In genomic region chr6:73518982-73519850, GRCh38 we compare ENCODE assay signal across 8 cellular contexts. TPM values are rescaled to one million over a fixed set of nuclear protein-coding genes. Genes with fewer than 3 reads are reported as not detected.
DNase-seq lines count a peak whose midpoint lies in the region; ATAC-seq and TF ChIP-seq lines count a peak whose summit lies in the region.
"Not testable (repeated sequence)": the region's sequence is repeated elsewhere in the genome, so short reads cannot be mapped to it uniquely, and the experiment has no call there.

No MANE protein-coding gene starts in this region.

- DNase-seq in activated T-cell treated with anti-CD3 and anti-CD28 coated beads, Interleukin-2, amount 50 U/mL, for 24 hours; chondrocyte (ENCODE audit: low spot score); glutamatergic neuron: not testable (repeated sequence)

- H3K4me1 Mint-ChIP-seq in activated T-cell treated with anti-CD3 and anti-CD28 coated beads, Interleukin-2, amount 50 U/mL, for 24 hours (ENCODE audit: low read depth): peaks cover 45% of the 10 kb centered on the region
- H3K4me1 Mint-ChIP-seq in chondrocyte (ENCODE audit: low read depth) (peaks cover 58% of the 10 kb centered on the region), glutamatergic neuron (ENCODE audit: low read depth, unreplicated experiment) (peaks cover 18% of the 10 kb centered on the region)

- H3K79me2 ChIP-seq in ACC112 (ENCODE audit: control insufficient read depth, insufficient read depth, low read length, unreplicated experiment) (peaks cover 52% of the 10 kb centered on the region), OCI-LY3 (ENCODE audit: low read length) (peaks cover 55% of the 10 kb centered on the region)

- peak; percentile 52 for TF ChIP-seq POLR2A in GM18505 (IDR thresholded peaks at IDR 0.05; ENCODE audit: borderline replicate concordance, extremely low read depth, insufficient read depth, insufficient read length)

- not testable (repeated sequence) for TF ChIP-seq CTCF in OCI-LY3 (IDR thresholded peaks at IDR 0.05; ENCODE audit: low read depth, low read length); chondrocyte (IDR thresholded peaks at IDR 0.05); glutamatergic neuron (IDR thresholded peaks at IDR 0.05; ENCODE audit: partially characterized antibody, unreplicated experiment)

- peak overlapping the region; percentile 99 for H3K27ac Mint-ChIP-seq in activated T-cell treated with anti-CD3 and anti-CD28 coated beads, Interleukin-2, amount 50 U/mL, for 24 hours
- H3K27ac Mint-ChIP-seq in chondrocyte (ENCODE audit: unreplicated experiment) (peak overlapping the region; percentile 98), glutamatergic neuron (ENCODE audit: unreplicated experiment) (peak overlapping the region; percentile 100)

- not testable (repeated sequence) for H2AFZ ChIP-seq in ACC112 (ENCODE audit: low read length, unreplicated experiment); OCI-LY3 (ENCODE audit: low read depth, low read length)

- H3K36me3 ChIP-seq in ACC112 (ENCODE audit: insufficient read depth, low read length) (peaks cover 54% of the 10 kb centered on the region), OCI-LY3 (replicated peaks; ENCODE audit: low read depth, low read length) (peaks cover 60% of the 10 kb centered on the region), skeletal muscle satellite cell (ENCODE audit: insufficient read depth, low read length) (peaks cover 59% of the 10 kb centered on the region)

- peaks cover 92% of the 10 kb centered on the region for H3K36me3 Mint-ChIP-seq in activated T-cell treated with anti-CD3 and anti-CD28 coated beads, Interleukin-2, amount 50 U/mL, for 24 hours (ENCODE audit: low read depth)
- peaks cover 43% of the 10 kb centered on the region for H3K36me3 Mint-ChIP-seq in chondrocyte (ENCODE audit: low read depth)
- H3K36me3 Mint-ChIP-seq in glutamatergic neuron (ENCODE audit: unreplicated experiment): peaks cover 19% of the 10 kb centered on the region

- H3K9ac ChIP-seq in OCI-LY3 (ENCODE audit: low read length) (peak overlapping the region; percentile 100), skeletal muscle satellite cell (ENCODE audit: low read depth, low read length) (peak overlapping the region; percentile 99)

- H3K27me3 ChIP-seq in ACC112 (ENCODE audit: insufficient read depth, low read length); OCI-LY3 (ENCODE audit: low read depth, low read length); mononuclear cell (ENCODE audit: insufficient read depth, low read length); skeletal muscle satellite cell (ENCODE audit: control insufficient read depth, insufficient read depth, low read length): not testable (repeated sequence)

- H3K27me3 Mint-ChIP-seq in activated T-cell treated with anti-CD3 and anti-CD28 coated beads, Interleukin-2, amount 50 U/mL, for 24 hours; chondrocyte (ENCODE audit: low read depth): not testable (repeated sequence)
- H3K27me3 Mint-ChIP-seq in glutamatergic neuron (ENCODE audit: unreplicated experiment): peaks cover 26% of the 10 kb centered on the region

- H3K27ac ChIP-seq in ACC112 (ENCODE audit: low read depth, low read length) (peak overlapping the region; percentile 99), OCI-LY3 (ENCODE audit: low read length) (peak overlapping the region; percentile 95)

- H3K4me3 ChIP-seq in ACC112 (ENCODE audit: low read depth, low read length) (peak overlapping the region; percentile 99), OCI-LY3 (ENCODE audit: low read length) (peak overlapping the region; percentile 92), mononuclear cell (ENCODE audit: low read length) (peak overlapping the region; percentile 100), skeletal muscle satellite cell (ENCODE audit: low read length) (peak overlapping the region; percentile 92)

- not testable (repeated sequence) for H3K9me3 Mint-ChIP-seq in activated T-cell treated with anti-CD3 and anti-CD28 coated beads, Interleukin-2, amount 50 U/mL, for 24 hours; chondrocyte (ENCODE audit: low read depth)
- peaks cover 28% of the 10 kb centered on the region for H3K9me3 Mint-ChIP-seq in glutamatergic neuron (ENCODE audit: unreplicated experiment)

- H3K4me3 Mint-ChIP-seq in activated T-cell treated with anti-CD3 and anti-CD28 coated beads, Interleukin-2, amount 50 U/mL, for 24 hours: peak overlapping the region; percentile 95
- H3K4me3 Mint-ChIP-seq in chondrocyte (ENCODE audit: unreplicated experiment) (peak overlapping the region; percentile 93), glutamatergic neuron (ENCODE audit: unreplicated experiment) (peak overlapping the region; percentile 86)

- H3K4me2 ChIP-seq in OCI-LY3 (ENCODE audit: low read length) (peak overlapping the region; percentile 95), skeletal muscle satellite cell (ENCODE audit: low read length) (peak overlapping the region; percentile 88)

- peaks cover 52% of the 10 kb centered on the region for H4K20me1 ChIP-seq in OCI-LY3 (ENCODE audit: insufficient read depth, low read length)

- not testable (repeated sequence) for ATAC-seq in GM18505 (IDR thresholded peaks at IDR 0.05; ENCODE audit: unreplicated experiment)

- H3K4me1 ChIP-seq in ACC112 (ENCODE audit: control insufficient read depth, insufficient read depth, low read length, unreplicated experiment): peaks cover 30% of the 10 kb centered on the region
- peaks cover 63% of the 10 kb centered on the region for H3K4me1 ChIP-seq in OCI-LY3 (ENCODE audit: low read length)
- peaks cover 71% of the 10 kb centered on the region for H3K4me1 ChIP-seq in mononuclear cell (ENCODE audit: insufficient read depth, low read length)
- H3K4me1 ChIP-seq in skeletal muscle satellite cell (ENCODE audit: control insufficient read depth, insufficient read depth, low read length): peaks cover 35% of the 10 kb centered on the region

- H3K9me3 ChIP-seq in OCI-LY3 (ENCODE audit: insufficient read depth, low read length); mononuclear cell (ENCODE audit: low read depth, low read length); skeletal muscle satellite cell (replicated peaks; ENCODE audit: low read length): not testable (repeated sequence)

RNA-seq across cellular contexts. Expression of gene EEF1A1, which starts 1.6 kb away (rescaled TPM):
- total RNA-seq in chondrocyte: 8,230 to 8,902 TPM (median 8,643 TPM) in 3 replicates
- total RNA-seq in glutamatergic neuron (ENCODE audit: unreplicated experiment): 6,372 TPM
- total RNA-seq in mononuclear cell: 24,083 TPM
- 14,246 and 14,975 TPM in 2 replicates for total RNA-seq in skeletal muscle satellite cell (2012; rRNA removed)

RNA-seq across cellular contexts. Expression of gene MTO1, which starts 57.7 kb away (rescaled TPM):
- 18.4 to 26.0 TPM (median 25.6 TPM) in 3 replicates for total RNA-seq in chondrocyte
- total RNA-seq in glutamatergic neuron (ENCODE audit: unreplicated experiment): 26.6 TPM
- 39.9 TPM for total RNA-seq in mononuclear cell
- 33.7 and 35.4 TPM in 2 replicates for total RNA-seq in skeletal muscle satellite cell (2012; rRNA removed)
